11 cellular contexts compared by ENCODE assay signal in genomic region chr3:52046914-52047239, GRCh38. TPM values are rescaled to one million over a fixed set of nuclear protein-coding genes. Genes with fewer than 3 reads are reported as not detected.
DNase-seq lines count a peak whose midpoint lies in the region; ATAC-seq and TF ChIP-seq lines count a peak whose summit lies in the region.
"Had no signal": no experiment of that assay in that cellular context is flagged by ENCODE, and none has a peak within 500 bp of the region (broad histone marks: within the 10 kb centered on the region; RNA-seq: fewer than 3 reads in every experiment).

No MANE protein-coding gene starts in this region.

- H3K27ac ChIP-seq in upper lobe of left lung, result peak overlapping the region; percentile 83 to 92 (median 86)
- H3K27ac ChIP-seq in colonic mucosa, result no peak overlapping the region

- TF ChIP-seq CTCF in chondrocyte (IDR thresholded peaks at IDR 0.05) (no peak), mesothelial cell of epicardium (IDR thresholded peaks at IDR 0.05; ENCODE audit: unreplicated experiment) (no peak), upper lobe of left lung (IDR thresholded peaks at IDR 0.05) (no peak), colonic mucosa (IDR thresholded peaks at IDR 0.05) (no peak)

- no peak overlapping the region for H3K9ac ChIP-seq in colonic mucosa (ENCODE audit: low read depth in 2 of 2, low read length in 2 of 2)

- no peaks in the 10 kb centered on the region for H3K9me3 Mint-ChIP-seq in activated T-cell treated with anti-CD3 and anti-CD28 coated beads, Interleukin-2, amount 50 U/mL, for 72 hours
- no peaks in the 10 kb centered on the region for H3K9me3 Mint-ChIP-seq in activated T-cell treated with anti-CD3 and anti-CD28 coated beads, Interleukin-2, amount 50 U/mL, for 4 hours
- H3K9me3 Mint-ChIP-seq in chondrocyte (ENCODE audit: low read depth) (no peaks in the 10 kb centered on the region), mesothelial cell of epicardium (no peaks in the 10 kb centered on the region)
- H3K9me3 Mint-ChIP-seq: activated naive CD8-positive, alpha-beta T cell treated with anti-CD3 and anti-CD28 coated beads, Interleukin-2, amount 10 ng/mL, durations not matched to agents 7 days and 5 days had no signal

- no peak for ATAC-seq in activated T-cell treated with anti-CD3 and anti-CD28 coated beads, Interleukin-2, amount 50 U/mL, for 72 hours (replicated peaks in 1 of 2)
- ATAC-seq in activated T-cell treated with anti-CD3 and anti-CD28 coated beads, Interleukin-2, amount 50 U/mL, for 4 hours, result no peak
- no peak for ATAC-seq in upper lobe of left lung (ENCODE audit: low FRiP score in 2 of 2)
- ATAC-seq in GM19035 (IDR thresholded peaks at IDR 0.05; ENCODE audit: unreplicated experiment), result no peak

- H3K4me3 ChIP-seq in upper lobe of left lung, result no peak overlapping the region
- no peak overlapping the region for H3K4me3 ChIP-seq in colonic mucosa

- no peak overlapping the region for H3K4me3 Mint-ChIP-seq in activated T-cell treated with anti-CD3 and anti-CD28 coated beads, Interleukin-2, amount 50 U/mL, for 72 hours
- H3K4me3 Mint-ChIP-seq in activated T-cell treated with anti-CD3 and anti-CD28 coated beads, Interleukin-2, amount 50 U/mL, for 4 hours, result no peak overlapping the region
- peak overlapping the region; percentile 50 for H3K4me3 Mint-ChIP-seq in chondrocyte (ENCODE audit: unreplicated experiment)
- H3K4me3 Mint-ChIP-seq in mesothelial cell of epicardium, result no peak overlapping the region
- H3K4me3 Mint-ChIP-seq: activated naive CD8-positive, alpha-beta T cell treated with anti-CD3 and anti-CD28 coated beads, Interleukin-2, amount 10 ng/mL, durations not matched to agents 7 days and 5 days had no signal

- H3K9me3 ChIP-seq in upper lobe of left lung, result no peaks in the 10 kb centered on the region
- no peaks in the 10 kb centered on the region for H3K9me3 ChIP-seq in colonic mucosa

- intact Hi-C loops in colonic mucosa (cut with DNase I), result no loop called here

- WGBS in upper lobe of left lung, 2 donors, result 61 to 72% methylated on average over 6 to 7 of the region's 7 CpGs

- no peak for TF ChIP-seq EP300 in upper lobe of left lung (IDR thresholded peaks at IDR 0.05)

- no peak for DNase-seq in activated T-cell treated with anti-CD3 and anti-CD28 coated beads, Interleukin-2, amount 50 U/mL, for 72 hours
- DNase-seq in activated T-cell treated with anti-CD3 and anti-CD28 coated beads, Interleukin-2, amount 50 U/mL, for 4 hours, result no peak
- DNase-seq in chondrocyte (ENCODE audit: low spot score) (no peak), mesothelial cell of epicardium (ENCODE audit: low spot score in 2 of 2, unreplicated experiment in 2 of 2) (no peak), upper lobe of left lung (no peak), NCI-H2029 treated with DMSO at 0.1 percent for 48 hours (lab: John Stamatoyannopoulos, UW) (no peak), colonic mucosa (no peak)
- DNase-seq: activated CD4-positive, CD25-positive, alpha-beta regulatory T cell treated with anti-CD3 and anti-CD28 coated beads, Interleukin-2, amount 50 U/mL, for 72 hours; activated naive CD8-positive, alpha-beta T cell treated with anti-CD3 and anti-CD28 coated beads, Interleukin-2, amount 10 ng/mL, durations not matched to agents 7 days and 5 days; NCI-H187 treated with DMSO at 0.1 percent for 48 hours had no signal

- H3K4me1 ChIP-seq in upper lobe of left lung (peaks cover 54 to 62% (median 58%) of the 10 kb centered on the region in 4 donors), colonic mucosa (peaks cover under 1% of the 10 kb centered on the region)

- no peaks in the 10 kb centered on the region for H3K27me3 Mint-ChIP-seq in activated T-cell treated with anti-CD3 and anti-CD28 coated beads, Interleukin-2, amount 50 U/mL, for 72 hours (ENCODE audit: low read depth)
- no peaks in the 10 kb centered on the region for H3K27me3 Mint-ChIP-seq in activated T-cell treated with anti-CD3 and anti-CD28 coated beads, Interleukin-2, amount 50 U/mL, for 4 hours (ENCODE audit: low read depth)
- no peaks in the 10 kb centered on the region for H3K27me3 Mint-ChIP-seq in chondrocyte (ENCODE audit: low read depth)
- no peaks in the 10 kb centered on the region for H3K27me3 Mint-ChIP-seq in mesothelial cell of epicardium (ENCODE audit: low read depth)
- H3K27me3 Mint-ChIP-seq: activated naive CD8-positive, alpha-beta T cell treated with anti-CD3 and anti-CD28 coated beads, Interleukin-2, amount 10 ng/mL, durations not matched to agents 7 days and 5 days had no signal

- H3K4me1 Mint-ChIP-seq in activated T-cell treated with anti-CD3 and anti-CD28 coated beads, Interleukin-2, amount 50 U/mL, for 72 hours (ENCODE audit: low read depth), result peaks cover 18% of the 10 kb centered on the region
- peaks cover 34% of the 10 kb centered on the region for H3K4me1 Mint-ChIP-seq in activated T-cell treated with anti-CD3 and anti-CD28 coated beads, Interleukin-2, amount 50 U/mL, for 4 hours (ENCODE audit: low read depth)
- H3K4me1 Mint-ChIP-seq in chondrocyte (ENCODE audit: low read depth) (peaks cover 61% of the 10 kb centered on the region), mesothelial cell of epicardium (peaks cover 13% of the 10 kb centered on the region)

- peaks cover 0 to 2% of the 10 kb centered on the region in 2 donors for H3K36me3 Mint-ChIP-seq in activated T-cell treated with anti-CD3 and anti-CD28 coated beads, Interleukin-2, amount 50 U/mL, for 72 hours (ENCODE audit: insufficient read depth in 2 of 2)
- peaks cover 14% of the 10 kb centered on the region for H3K36me3 Mint-ChIP-seq in activated T-cell treated with anti-CD3 and anti-CD28 coated beads, Interleukin-2, amount 50 U/mL, for 4 hours (ENCODE audit: insufficient read depth)
- H3K36me3 Mint-ChIP-seq in chondrocyte (ENCODE audit: low read depth) (peaks cover 10% of the 10 kb centered on the region), mesothelial cell of epicardium (peaks cover 6% of the 10 kb centered on the region)

- H3K27me3 ChIP-seq in upper lobe of left lung (no peaks in the 10 kb centered on the region), colonic mucosa (no peaks in the 10 kb centered on the region)

- H3K36me3 ChIP-seq in upper lobe of left lung (peaks cover 13 to 39% (median 26%) of the 10 kb centered on the region in 4 donors), colonic mucosa (no peaks in the 10 kb centered on the region)

- no peak for TF ChIP-seq POLR2A in upper lobe of left lung (IDR thresholded peaks at IDR 0.05)

- H3K27ac Mint-ChIP-seq in activated T-cell treated with anti-CD3 and anti-CD28 coated beads, Interleukin-2, amount 50 U/mL, for 72 hours, result peak overlapping the region; percentile 3
- H3K27ac Mint-ChIP-seq in chondrocyte (ENCODE audit: unreplicated experiment), result peak overlapping the region; percentile 97
- H3K27ac Mint-ChIP-seq in mesothelial cell of epicardium, result peak overlapping the region; percentile 55
- H3K27ac Mint-ChIP-seq: activated naive CD8-positive, alpha-beta T cell treated with anti-CD3 and anti-CD28 coated beads, Interleukin-2, amount 10 ng/mL, durations not matched to agents 7 days and 5 days had no signal

RNA-seq across cellular contexts. Expression of gene DUSP7, which starts 9.5 kb away (rescaled TPM):
- 10 to 100 TPM; 12.8 to 15.7 TPM for total RNA-seq in activated T-cell treated with anti-CD3 and anti-CD28 coated beads, Interleukin-2, amount 50 U/mL, for 72 hours
- total RNA-seq in activated T-cell treated with anti-CD3 and anti-CD28 coated beads, Interleukin-2, amount 50 U/mL, for 4 hours, result 10 to 100 TPM; 33.4 to 43.6 (median 38.1) TPM
- total RNA-seq in chondrocyte, result 32.5 to 33.6 TPM (median 33.3 TPM) in 3 replicates
- total RNA-seq in mesothelial cell of epicardium, result 32.0 to 34.6 TPM (median 32.2 TPM) in 3 replicates
- total RNA-seq in upper lobe of left lung, result 10 to 100 TPM; 24.1 to 49.1 (median 35.3) TPM
- 1 to 10 TPM; 9.5 to 9.8 TPM for total RNA-seq in colonic mucosa

RNA-seq across cellular contexts. Expression of gene RPL29, which starts 51.2 kb away (rescaled TPM):
- 1,000 to 10,000 TPM; 1,676 to 1,838 TPM for total RNA-seq in activated T-cell treated with anti-CD3 and anti-CD28 coated beads, Interleukin-2, amount 50 U/mL, for 72 hours
- 1,000 to 10,000 TPM; 1,732 to 1,841 (median 1,813) TPM for total RNA-seq in activated T-cell treated with anti-CD3 and anti-CD28 coated beads, Interleukin-2, amount 50 U/mL, for 4 hours
- total RNA-seq in chondrocyte (610 to 772 TPM (median 621 TPM) in 3 replicates), mesothelial cell of epicardium (1,237 to 1,322 TPM (median 1,301 TPM) in 3 replicates), upper lobe of left lung (1,000 to 10,000 TPM in 1 of 6 donors, 100 to 1,000 TPM in 5; 306 to 1,159 (median 770) TPM), colonic mucosa (1,000 to 10,000 TPM; 1,051 to 1,273 TPM)

Comparison
In these comparisons a context has a peak if more than half of its experiments do, and no peak if none do; other contexts are left out.
1. H3K27ac Mint-ChIP-seq: peak in every context shown above with its lines; median percentile 97 in chondrocyte; 55 in mesothelial cell of epicardium; 3 in activated T-cell treated with anti-CD3 and anti-CD28 coated beads, Interleukin-2, amount 50 U/mL, for 72 hours.